1 cellular context compared by ENCODE assay signal in the genomic region with DNA sequence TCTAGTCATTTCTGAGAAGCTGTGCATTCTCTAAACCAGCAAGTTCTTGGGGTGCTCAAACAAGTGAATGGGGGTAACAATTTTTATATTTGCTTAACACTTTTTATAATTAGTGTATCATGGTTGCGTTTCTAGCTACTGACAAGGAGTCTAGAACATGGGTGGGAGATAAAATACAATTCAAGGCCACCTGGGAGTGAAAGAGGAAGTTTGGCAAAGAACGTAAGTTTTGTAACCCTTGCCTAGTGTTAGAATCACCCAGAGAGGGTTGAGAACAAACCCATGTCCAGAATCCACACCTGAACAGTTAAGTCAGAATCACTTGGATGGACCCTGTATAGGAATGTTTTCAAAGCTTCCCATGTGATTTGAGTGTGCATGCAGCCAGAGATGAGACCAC.
TF ChIP-seq lines count a peak whose summit lies in the region.

No MANE protein-coding gene starts in this region.

TF ChIP-seq in A549, 52 proteins besides CTCF, POLR2A, EP300 and RAD21 (continued from another document):
- TF ChIP-seq HMGXB4 (CRISPR knock-in tag; IDR thresholded peaks at IDR 0.05; ENCODE audit: borderline replicate concordance) (no peak), FOSL2 (IDR thresholded peaks at IDR 0.05) (no peak), FOSL2 (CRISPR knock-in tag; IDR thresholded peaks at IDR 0.05) (no peak), HDAC2 (IDR thresholded peaks at IDR 0.05) (no peak), FOXS1 (CRISPR knock-in tag; IDR thresholded peaks at IDR 0.05) (no peak), CHD4 (IDR thresholded peaks at IDR 0.05; ENCODE audit: borderline replicate concordance) (no peak), EHMT2 (IDR thresholded peaks at IDR 0.05; ENCODE audit: low read depth) (no peak), NPAS2 (CRISPR knock-in tag; IDR thresholded peaks at IDR 0.05; ENCODE audit: borderline replicate concordance) (no peak), BHLHE40 (IDR thresholded peaks at IDR 0.05; ENCODE audit: low read depth, low read length) (no peak)
